ENCODE assay signal across 8 cellular contexts in genomic region chr17:410674-411401, GRCh38. TPM values are rescaled to one million over a fixed set of nuclear protein-coding genes. Genes with fewer than 3 reads are reported as not detected.
DNase-seq lines count a peak whose midpoint lies in the region; ATAC-seq and TF ChIP-seq lines count a peak whose summit lies in the region.

No MANE protein-coding gene starts in this region.

- peaks cover 0 to 40% of the 10 kb centered on the region in 2 donors for H3K4me1 ChIP-seq in left lung

- peak overlapping the region; percentile 85 to 87 for H3K4me3 ChIP-seq in left lung

- H3K36me3 ChIP-seq in left lung, result no peaks in the 10 kb centered on the region

- no peaks in the 10 kb centered on the region for H3K9me3 Mint-ChIP-seq in CD4-positive, alpha-beta T cell

- H3K27ac ChIP-seq in CD4-positive, alpha-beta T cell (ENCODE audit: low read depth, low read length), result peak overlapping the region; percentile 95
- peak overlapping the region in 1 of 2 donors; percentile 90 for H3K27ac ChIP-seq in left lung

- H3K4me3 Mint-ChIP-seq in CD4-positive, alpha-beta T cell, result peak overlapping the region; percentile 91

- H3K9me3 ChIP-seq in CD4-positive, alpha-beta T cell (ENCODE audit: control insufficient read depth, low read length), result no peaks in the 10 kb centered on the region
- no peaks in the 10 kb centered on the region for H3K9me3 ChIP-seq in left lung

- intact Hi-C loops in CD4-positive, alpha-beta T cell (cut with DNase I, micrococcal nuclease), result loop anchor here (1.0 to 5.0 kb wide), 4 partner anchors 221 to 586 kb away; partner anchors contain the start of genes GEMIN4 (in 2 of the 2) and TIMM22 (in 2 of the 2)
- intact Hi-C loops in left lung (cut with DNase I), result loop anchor here in 1 of 2 donors (2.0 kb wide), 1 partner anchor 290 kb away; no protein-coding TSS in a partner anchor

- POLR2A ChIA-PET in CD4-positive, alpha-beta T cell (lab: Charles Lee), result interaction anchor here (0.6 to 3.0 kb wide), 6 partner anchors 8 to 371 kb away, joined by 3 to 37 read pairs (median 4); partner anchors contain the start of genes GLOD4 and MRM3

- peak; percentile 83 for ATAC-seq in CD4-positive, alpha-beta T cell (ENCODE audit: poor library complexity)
- ATAC-seq in HG03135 (IDR thresholded peaks at IDR 0.05; ENCODE audit: unreplicated experiment), result peak; percentile 2
- no peak for ATAC-seq in left lung
- peak; percentile 76 for ATAC-seq in stimulated activated naive CD8-positive, alpha-beta T cell treated with anti-CD3 and anti-CD28 coated beads, Interleukin-15, Interleukin-2, amounts not matched to agents 100 U/mL and 50 U/mL, for 24 hours

- peaks cover 35% of the 10 kb centered on the region for H3K36me3 Mint-ChIP-seq in CD4-positive, alpha-beta T cell (ENCODE audit: low read depth)

- peaks cover 4% of the 10 kb centered on the region for H3K27me3 Mint-ChIP-seq in CD4-positive, alpha-beta T cell

- CTCF ChIA-PET in CD4-positive, alpha-beta T cell (lab: Charles Lee), result interaction anchor here (1.3 to 2.3 kb wide), 5 partner anchors 25 to 586 kb away, joined by 3 to 47 read pairs (median 4); partner anchors contain the start of gene TIMM22

- H3K27ac Mint-ChIP-seq in CD4-positive, alpha-beta T cell, result peak overlapping the region; percentile 96

- H3K27me3 ChIP-seq in CD4-positive, alpha-beta T cell (ENCODE audit: control insufficient read depth, insufficient read depth, low read length), result no peaks in the 10 kb centered on the region
- no peaks in the 10 kb centered on the region for H3K27me3 ChIP-seq in left lung

- no peak for TF ChIP-seq CTCF in CD4-positive, alpha-beta T cell (IDR thresholded peaks at IDR 0.05)
- no peak for TF ChIP-seq CTCF in left lung (IDR thresholded peaks at IDR 0.05)

- peak; percentile 22 to 91 (median 62) for DNase-seq in CD4-positive, alpha-beta T cell
- DNase-seq in T-helper 22 cell (ENCODE audit: low read depth), result peak; percentile 57
- peak; percentile 85 for DNase-seq in central memory CD4-positive, alpha-beta T cell
- DNase-seq in left lung, result no peak
- peak; percentile 62 for DNase-seq in stimulated activated naive CD8-positive, alpha-beta T cell treated with anti-CD3 and anti-CD28 coated beads, Interleukin-15, Interleukin-2, amounts not matched to agents 100 U/mL and 50 U/mL, for 24 hours
- DNase-seq in NCI-H2196 treated with DMSO at 0.1 percent for 48 hours (lab: John Stamatoyannopoulos, UW; ENCODE audit: unreplicated experiment), result no peak
- DNase-seq in NCI-H187 treated with DMSO at 0.1 percent for 48 hours (lab: John Stamatoyannopoulos, UW), result no peak

- H3K4me1 Mint-ChIP-seq in CD4-positive, alpha-beta T cell (ENCODE audit: low read depth), result peaks cover 62% of the 10 kb centered on the region

RNA-seq across cellular contexts. Expression of gene RFLNB, which starts 34.9 kb away (rescaled TPM):
- total RNA-seq in CD4-positive, alpha-beta T cell, result 10 to 100 TPM; 28.5 to 28.7 TPM
- total RNA-seq in left lung, result 10 to 100 TPM; 11.5 to 21.0 TPM

RNA-seq across cellular contexts. Expression of gene RPH3AL, which starts 58.2 kb away (rescaled TPM):
- 1 to 10 TPM; 2.4 to 2.8 TPM for total RNA-seq in CD4-positive, alpha-beta T cell
- 10 to 100 TPM; 44.7 to 57.1 TPM for total RNA-seq in left lung

Comparison
In these comparisons a context has a peak if more than half of its experiments do, and no peak if none do; other contexts are left out.
1. DNase-seq: peak in CD4-positive, alpha-beta T cell (10 of 10), T-helper 22 cell (single experiment), central memory CD4-positive, alpha-beta T cell (single experiment) and stimulated activated naive CD8-positive, alpha-beta T cell treated with anti-CD3 and anti-CD28 coated beads, Interleukin-15, Interleukin-2, amounts not matched to agents 100 U/mL and 50 U/mL, for 24 hours (single experiment); none in left lung (0 of 2), NCI-H2196 treated with DMSO at 0.1 percent for 48 hours (single experiment) and NCI-H187 treated with DMSO at 0.1 percent for 48 hours (single experiment).
2. RNA of gene RPH3AL, which starts 58.2 kb away (total RNA-seq): 44.7 to 57.1 TPM in left lung; 2.4 to 2.8 TPM in CD4-positive, alpha-beta T cell; every median in the first group is over 10 times any median in the second.